In genomic region chr15:83655237-83655616, GRCh38 we compare ENCODE assay signal across 19 cellular contexts. TPM values are rescaled to one million over a fixed set of nuclear protein-coding genes. Genes with fewer than 3 reads are reported as not detected.
DNase-seq lines count a peak whose midpoint lies in the region; ATAC-seq, FAIRE-seq and TF ChIP-seq lines count a peak whose summit lies in the region.
"Had no signal": no experiment of that assay in that cellular context is flagged by ENCODE, and none has a peak within 500 bp of the region (broad histone marks: within the 10 kb centered on the region; RNA-seq: fewer than 3 reads in every experiment).

No MANE protein-coding gene starts in this region.

- peaks cover 3% of the 10 kb centered on the region for H3K4me1 Mint-ChIP-seq in mesothelial cell of epicardium

- no peak overlapping the region for H3K14ac ChIP-seq in H1 (ENCODE audit: insufficient read length)

- no peak overlapping the region for H2BK15ac ChIP-seq in H1 (ENCODE audit: low read length)

- no peak for TF ChIP-seq RAD21 in H1 (IDR thresholded peaks at IDR 0.05 in 1 of 2, conservative IDR thresholded peaks at IDR 0.05 in 1 of 2; ENCODE audit: low read depth in 2 of 2, low read length in 2 of 2)

- no peak overlapping the region for H2AFZ ChIP-seq in H1 (ENCODE audit: low read length)

- no peaks in the 10 kb centered on the region for H3K9me3 Mint-ChIP-seq in mesothelial cell of epicardium
- H3K9me3 Mint-ChIP-seq: CD8-positive, alpha-beta T cell had no signal

- TF ChIP-seq EP300 in H1 (IDR thresholded peaks at IDR 0.05; ENCODE audit: borderline replicate concordance in 1 of 2, low read depth in 2 of 2, low read length in 2 of 2), result no peak

- TF ChIP-seq CTCF in H1 (IDR thresholded peaks at IDR 0.05; ENCODE audit: control extremely low read depth in 1 of 3, insufficient read depth in 1 of 3, low read depth in 1 of 3, low read length in 3 of 3) (no peak), mesothelial cell of epicardium (IDR thresholded peaks at IDR 0.05; ENCODE audit: unreplicated experiment) (no peak)

- H3K4me3 ChIP-seq in HUES6 (ENCODE audit: low read depth, low read length) (peak overlapping the region; percentile 75; the same call in 1 of the 2 replicates), H1 (ENCODE audit: extremely low read depth in 1 of 4, insufficient read depth in 2 of 4, low read depth in 3 of 4, low read length in 4 of 4) (peak overlapping the region in 1 of 4 experiments; percentile 80; a peak in 2 of 8 replicates), subcutaneous abdominal adipose tissue (ENCODE audit: low read depth in 1 of 5, low read length in 5 of 5) (peak overlapping the region in 4 of 5 donors; percentile 49 to 68 (median 60))

- peaks cover 8% of the 10 kb centered on the region; the same call in 1 of the 2 replicates for H3K23me2 ChIP-seq in H1 (ENCODE audit: low read depth, low read length)

- POLR2A ChIA-PET in H1 (lab: Charles Lee; ENCODE audit: partially characterized antibody), result interaction anchor here (1.3 kb wide), 1 partner anchor 10 kb away, joined by 3 read pairs; no protein-coding TSS in a partner anchor

- H3K23ac ChIP-seq in H1 (ENCODE audit: insufficient read length), result no peak overlapping the region

- no peak overlapping the region for H3K18ac ChIP-seq in H1 (ENCODE audit: extremely low read depth, low read length)

- H3K4me2 ChIP-seq in H1 (ENCODE audit: insufficient read depth in 1 of 2, low read depth in 2 of 2, low read length in 2 of 2), result peak overlapping the region; percentile 82 to 88; a peak in 3 of 4 replicates

- H3K27ac Mint-ChIP-seq in mesothelial cell of epicardium, result no peak overlapping the region
- H3K27ac Mint-ChIP-seq: CD8-positive, alpha-beta T cell; naive B cell had no signal

- no peak for DNase-seq in H1 (ENCODE audit: low read depth in 1 of 2, low spot score in 2 of 2)
- DNase-seq in mesothelial cell of epicardium (ENCODE audit: low spot score in 2 of 2, unreplicated experiment in 2 of 2), result no peak
- no peak for DNase-seq in GM19239 (ENCODE audit: insufficient read length, low spot score)
- DNase-seq: activated CD4-positive, alpha-beta T cell treated with anti-CD3 and anti-CD28 coated beads for 4 hours; activated naive CD4-positive, alpha-beta T cell treated with Interleukin-2 at 50 U/mL for 16 hours; CD8-positive, alpha-beta T cell; DMS79; KG1; MV-4-11; naive B cell; NCI-H187; NK-92 treated with Interleukin-12 subunit alpha and Interleukin-12 subunit beta, amount 100 ng/mL, for 24 hours; RPMI8226 had no signal

- H3K4me3 Mint-ChIP-seq in mesothelial cell of epicardium, result peak overlapping the region; percentile 67
- H3K4me3 Mint-ChIP-seq: CD8-positive, alpha-beta T cell; naive B cell had no signal

- no peak overlapping the region for H3K56ac ChIP-seq in H1 (replicated peaks; ENCODE audit: insufficient read length, low read depth, low read length)

- H3K27me3 ChIP-seq in HUES6 (ENCODE audit: control insufficient read depth, insufficient read depth, low read length) (peaks cover 54% of the 10 kb centered on the region), H1 (replicated peaks in 1 of 4; ENCODE audit: control insufficient read depth in 3 of 4, extremely low read depth in 1 of 4, insufficient read depth in 3 of 4, low read length in 3 of 4) (peaks cover 12 to 41% (median 35%) of the 10 kb centered on the region in 4 experiments), subcutaneous abdominal adipose tissue (ENCODE audit: control insufficient read depth in 5 of 5, insufficient read depth in 4 of 5, low read length in 5 of 5) (peaks cover 0 to 13% (median 4%) of the 10 kb centered on the region in 5 donors)

- no peak overlapping the region for H2BK120ac ChIP-seq in H1 (replicated peaks; ENCODE audit: low read depth, low read length)

- no peak overlapping the region for H2BK20ac ChIP-seq in H1 (ENCODE audit: low read length)

- no peak overlapping the region for H2BK12ac ChIP-seq in H1 (ENCODE audit: low read depth, low read length)

- H3K9ac ChIP-seq in HUES6 (ENCODE audit: low read length) (no peak overlapping the region), H1 (replicated peaks in 1 of 4; ENCODE audit: extremely low read depth in 1 of 4, low read depth in 3 of 4, low read length in 3 of 4) (no peak overlapping the region), subcutaneous abdominal adipose tissue (ENCODE audit: low read length in 5 of 5) (peak overlapping the region in 2 of 5 donors; percentile 16 to 54)

- H4K20me1 ChIP-seq in H1 (replicated peaks in 1 of 2; ENCODE audit: control insufficient read depth in 1 of 2, insufficient read depth in 2 of 2, low read length in 2 of 2), result no peaks in the 10 kb centered on the region

- H3K27me3 Mint-ChIP-seq in mesothelial cell of epicardium (ENCODE audit: low read depth), result peaks cover 78% of the 10 kb centered on the region

- H4K5ac ChIP-seq in H1 (ENCODE audit: insufficient read length, low read depth, low read length), result no peak overlapping the region

- H3K4me1 ChIP-seq in HUES6 (ENCODE audit: control insufficient read depth, insufficient read depth, low read length) (peaks cover 12% of the 10 kb centered on the region), H1 (replicated peaks in 1 of 4; ENCODE audit: control insufficient read depth in 3 of 4, insufficient read depth in 4 of 4, low read length in 3 of 4) (peaks cover 0 to 5% (median 2%) of the 10 kb centered on the region in 4 experiments; a peak in 5 of 7 replicates), subcutaneous abdominal adipose tissue (ENCODE audit: control insufficient read depth in 5 of 5, insufficient read depth in 5 of 5, low read length in 5 of 5) (peaks cover 2 to 47% (median 30%) of the 10 kb centered on the region in 5 donors)

- peaks cover 2% of the 10 kb centered on the region for H3K36me3 Mint-ChIP-seq in mesothelial cell of epicardium
- H3K36me3 Mint-ChIP-seq: CD8-positive, alpha-beta T cell; naive B cell had no signal

- no peak overlapping the region for H3K4ac ChIP-seq in H1 (replicated peaks; ENCODE audit: insufficient read length, low read depth, low read length)

- ATAC-seq in GM18519 (IDR thresholded peaks at IDR 0.05; ENCODE audit: low FRiP score, unreplicated experiment), result no peak
- ATAC-seq in GM21390 (IDR thresholded peaks at IDR 0.05; ENCODE audit: unreplicated experiment), result no peak
- ATAC-seq in GM21576 (IDR thresholded peaks at IDR 0.05; ENCODE audit: unreplicated experiment), result no peak
- ATAC-seq: CD8-positive, alpha-beta T cell had no signal

- no peak overlapping the region for H2BK5ac ChIP-seq in H1 (ENCODE audit: low read depth, low read length)

- no peak for TF ChIP-seq POLR2A in H1 (IDR thresholded peaks at IDR 0.05; ENCODE audit: control extremely low read depth in 1 of 2, low read depth in 2 of 2, low read length in 2 of 2)

- no peaks in the 10 kb centered on the region for H3K79me1 ChIP-seq in H1 (ENCODE audit: low read depth, low read length)

- H3K9me3 ChIP-seq in HUES6 (ENCODE audit: control insufficient read depth, insufficient read depth, low read depth, low read length) (no peaks in the 10 kb centered on the region), H1 (ENCODE audit: insufficient read depth in 2 of 2, low read depth in 1 of 2, low read length in 1 of 2) (no peaks in the 10 kb centered on the region), subcutaneous abdominal adipose tissue (ENCODE audit: control insufficient read depth in 5 of 5, low read length in 5 of 5) (no peaks in the 10 kb centered on the region)

- CTCF ChIA-PET in H1 (lab: Charles Lee; ENCODE audit: partially characterized antibody), result interaction anchor here (0.7 to 2.3 kb wide), 10 partner anchors 27 to 380 kb away, joined by 3 to 12 read pairs (median 4); no protein-coding TSS in a partner anchor

- no peak overlapping the region for H3K27ac ChIP-seq in HUES6 (ENCODE audit: low read depth, low read length)
- H3K27ac ChIP-seq in H1 (ENCODE audit: low read depth, low read length), result no peak overlapping the region
- no peak overlapping the region for H3K27ac ChIP-seq in subcutaneous abdominal adipose tissue (ENCODE audit: low read depth, low read length)
- H3K27ac ChIP-seq: epithelial cell of prostate had no signal

- 89% methylated on average over 8 of the region's 8 CpGs; no CpG with 5 or more reads in 1 of the 2 experiments for WGBS in H1 (ENCODE audit: extremely low coverage in 1 of 2, insufficient coverage in 1 of 2, insufficient read length in 1 of 2, insufficient replicate concordance in 2 of 2, low coverage in 1 of 2, low lambda C conversion rate in 2 of 2, missing lambda C conversion rate in 1 of 2), 2 experiments

- no peak overlapping the region for H4K91ac ChIP-seq in H1 (replicated peaks; ENCODE audit: insufficient read length, low read length)

- no peak overlapping the region for H2AK5ac ChIP-seq in H1 (ENCODE audit: low read depth, low read length)

- no peaks in the 10 kb centered on the region for H3K36me3 ChIP-seq in HUES6 (ENCODE audit: control insufficient read depth, insufficient read depth, low read length)
- no peaks in the 10 kb centered on the region for H3K36me3 ChIP-seq in H1 (ENCODE audit: control insufficient read depth in 2 of 4, insufficient read depth in 4 of 4, low read length in 3 of 4)
- H3K36me3 ChIP-seq in subcutaneous abdominal adipose tissue (ENCODE audit: control insufficient read depth in 5 of 5, insufficient read depth in 5 of 5, low read length in 5 of 5), result peaks cover 0 to 2% (median 0%) of the 10 kb centered on the region in 5 donors

- H3K79me2 ChIP-seq in H1 (ENCODE audit: control insufficient read depth in 1 of 2, insufficient read depth in 2 of 2, low read length in 2 of 2), result no peaks in the 10 kb centered on the region

- FAIRE-seq in H1 (lab: Jason Lieb, UNC) (no peak), GM19239 (lab: Jason Lieb, UNC) (no peak)

- H4K8ac ChIP-seq in H1 (ENCODE audit: extremely low read depth, insufficient read depth, low read length), result no peak overlapping the region

TF ChIP-seq in H1, 55 proteins besides CTCF, POLR2A, EP300 and RAD21:
- TF ChIP-seq SUZ12 (IDR thresholded peaks at IDR 0.05; ENCODE audit: low read length), result no peak
- TF ChIP-seq KDM1A (IDR thresholded peaks at IDR 0.05; ENCODE audit: borderline replicate concordance, low read length), result peak; percentile 82; the same call in 1 of the 2 replicates
- no peak for TF ChIP-seq CHD1 (IDR thresholded peaks at IDR 0.05; ENCODE audit: low read depth, low read length)

RNA-seq across cellular contexts. Expression of gene ADAMTSL3, which starts 1.3 kb away (rescaled TPM):
- 0.75 and 1.4 TPM in 2 replicates for total RNA-seq in H1 (2021; fragmentation: NEBNext Ultra II Directional; extraction: Animal tissue kit (Norgen Biotek cat#: 25700))
- 0.35 TPM in 2 replicates for polyA plus RNA-seq in H1 (2011; rRNA removed)
- polyA plus RNA-seq in H1 (2011; cell fraction: cytosol; rRNA removed), result 0.36 TPM
- 1.2 TPM for polyA plus RNA-seq in H1 (2011; cell fraction: nucleus; rRNA removed)
- polyA plus RNA-seq in H1 (2012, experiment 1 of 2), result 0.49 to 0.82 TPM (median 0.72 TPM) in 4 replicates
- polyA plus RNA-seq in H1 (2012, experiment 2 of 2), result 0.09 TPM
- polyA plus RNA-seq in H1 (2013, experiment 1 of 2), result 0.53 TPM
- polyA plus RNA-seq in H1 (2013, experiment 2 of 2), result 0.63 TPM
- polyA minus RNA-seq in H1 (2011; rRNA and poly(A)+ RNA removed), result 1.5 and 5.4 TPM in 2 replicates
- 0.59 TPM for polyA minus RNA-seq in H1 (2011; cell fraction: cytosol; rRNA and poly(A)+ RNA removed)
- polyA minus RNA-seq in H1 (2011; cell fraction: nucleus; rRNA and poly(A)+ RNA removed), result 2.4 TPM
- total RNA-seq in mesothelial cell of epicardium, result 13.2 to 14.3 TPM (median 13.9 TPM) in 3 replicates
- total RNA-seq: CD8-positive, alpha-beta T cell had no signal
